ENCODE assay signal across 1 cellular context in genomic region chr16:56898847-56899246, GRCh38.
TF ChIP-seq lines count a peak whose summit lies in the region.

No MANE protein-coding gene starts in this region.

TF ChIP-seq in GM12878, 131 proteins besides CTCF, POLR2A, EP300 and RAD21 (continued from another document and continues in another):
- no peak for TF ChIP-seq YY1 (IDR thresholded peaks at IDR 0.05; ENCODE audit: low read depth, low read length)
- TF ChIP-seq E4F1 (IDR thresholded peaks at IDR 0.05; ENCODE audit: borderline replicate concordance, partially characterized antibody) = no peak
- peak; percentile 66 for TF ChIP-seq DPF2 (IDR thresholded peaks at IDR 0.05)
- TF ChIP-seq STAT3 (IDR thresholded peaks at IDR 0.05; ENCODE audit: low read depth, low read length) = no peak
- no peak for TF ChIP-seq RCOR1 (conservative IDR thresholded peaks at IDR 0.05; ENCODE audit: low read depth, low read length)
- peak; percentile 87 for TF ChIP-seq SKIL (IDR thresholded peaks at IDR 0.05; ENCODE audit: low read depth, poor library complexity, severe bottlenecking)
- TF ChIP-seq HDAC6 (IDR thresholded peaks at IDR 0.05; ENCODE audit: unreplicated experiment) = no peak
- TF ChIP-seq RUNX3 (IDR thresholded peaks at IDR 0.05; ENCODE audit: low read length) = peak; percentile 97
- no peak for TF ChIP-seq POLR2AphosphoS2 (IDR thresholded peaks at IDR 0.05; ENCODE audit: low read depth, low read length)
- no peak for TF ChIP-seq NR2C2 (IDR thresholded peaks at IDR 0.05; ENCODE audit: borderline replicate concordance, control insufficient read depth, insufficient read length, low read depth)
- TF ChIP-seq LARP7 (IDR thresholded peaks at IDR 0.05) = no peak
- TF ChIP-seq HDGF (IDR thresholded peaks at IDR 0.05) = no peak
- peak; percentile 56; the same call in 1 of the 2 replicates for TF ChIP-seq ZNF217 (IDR thresholded peaks at IDR 0.05)
- TF ChIP-seq ZNF24 (IDR thresholded peaks at IDR 0.05) = no peak
- TF ChIP-seq KLF5 (IDR thresholded peaks at IDR 0.05; ENCODE audit: partially characterized antibody) = no peak
- TF ChIP-seq BCLAF1 (IDR thresholded peaks at IDR 0.05) = no peak
- TF ChIP-seq IRF3 (IDR thresholded peaks at IDR 0.05) = no peak
- no peak for TF ChIP-seq ZNF622 (IDR thresholded peaks at IDR 0.05)
- peak in 1 of 2 experiments; percentile 20; a peak in 1 of 4 replicates for TF ChIP-seq BHLHE40 (IDR thresholded peaks at IDR 0.05; ENCODE audit: borderline replicate concordance in 1 of 2, low read depth in 2 of 2, low read length in 1 of 2)
- no peak for TF ChIP-seq ATF3 (IDR thresholded peaks at IDR 0.05; ENCODE audit: borderline replicate concordance, extremely low read depth, low read depth, low read length)
- TF ChIP-seq POLR2AphosphoS5 (IDR thresholded peaks at IDR 0.05; ENCODE audit: low read length) = no peak
- peak; percentile 78 for TF ChIP-seq JUNB (IDR thresholded peaks at IDR 0.05)
- TF ChIP-seq IRF5 (IDR thresholded peaks at IDR 0.05; ENCODE audit: borderline replicate concordance) = no peak
- TF ChIP-seq SPI1 (IDR thresholded peaks at IDR 0.05; ENCODE audit: borderline replicate concordance, insufficient read depth, low read depth, low read length) = no peak
- peak; percentile 91 for TF ChIP-seq NFIC (IDR thresholded peaks at IDR 0.05; ENCODE audit: low read depth, low read length)
- TF ChIP-seq SP1 (IDR thresholded peaks at IDR 0.05; ENCODE audit: low read depth, low read length) = no peak
- no peak for TF ChIP-seq ZBTB33 (IDR thresholded peaks at IDR 0.05)
- 0 out of 2 replicates have a peak, but pooled peaks have one; percentile 21 for TF ChIP-seq GATAD2B (conservative IDR thresholded peaks at IDR 0.05; ENCODE audit: low read depth)
- no peak for TF ChIP-seq SMC3 (IDR thresholded peaks at IDR 0.05; ENCODE audit: borderline replicate concordance, low read length)
- no peak for TF ChIP-seq MLLT1 (IDR thresholded peaks at IDR 0.05)
- TF ChIP-seq ZBED1 (IDR thresholded peaks at IDR 0.05; ENCODE audit: borderline replicate concordance) = peak; percentile 73; the same call in 1 of the 2 replicates
- no peak for TF ChIP-seq FOS (IDR thresholded peaks at IDR 0.05; ENCODE audit: borderline replicate concordance, extremely low read depth, insufficient read length)
- no peak for TF ChIP-seq ELK1 (IDR thresholded peaks at IDR 0.05; ENCODE audit: low read depth, low read length)
- TF ChIP-seq CUX1 (IDR thresholded peaks at IDR 0.05; ENCODE audit: insufficient replicate concordance, low read depth, low read length) = no peak
- TF ChIP-seq SREBF1 (IDR thresholded peaks at IDR 0.05; ENCODE audit: low read length) = no peak
- no peak for TF ChIP-seq ZNF274 (IDR thresholded peaks at IDR 0.05; ENCODE audit: insufficient read depth, insufficient read length)
- no peak for TF ChIP-seq USF2 (IDR thresholded peaks at IDR 0.05; ENCODE audit: borderline replicate concordance, low read depth, low read length)
- no peak for TF ChIP-seq RELA (IDR thresholded peaks at IDR 0.05; ENCODE audit: borderline replicate concordance, partially characterized antibody)
